15 cellular contexts compared by ENCODE assay signal in the genomic region with DNA sequence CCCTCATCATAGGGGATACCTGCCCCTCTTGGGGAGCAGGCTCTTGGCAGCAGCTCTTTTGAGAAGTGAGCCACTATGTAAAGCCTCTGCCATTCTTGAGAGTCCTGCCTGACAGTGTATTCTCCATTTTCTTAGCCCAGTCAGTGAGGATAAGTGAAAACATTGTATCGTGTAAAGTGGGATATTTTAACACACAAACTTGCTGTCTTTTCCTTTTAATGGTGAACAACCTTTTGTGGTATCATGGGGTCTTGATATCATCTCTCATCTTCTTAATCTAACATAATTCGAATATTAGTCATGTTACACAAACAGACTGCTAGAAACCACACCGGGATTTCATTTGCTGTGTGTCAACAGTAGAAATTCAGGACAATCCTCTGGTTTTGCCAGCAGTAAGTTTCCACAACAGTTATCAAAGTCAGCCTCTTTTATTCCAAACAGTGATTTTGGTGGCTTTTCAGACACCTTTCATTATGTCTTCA.
A peak's percentile ranks its signal among the peaks of the same experiment; 100 is the strongest.
DNase-seq lines count a peak whose midpoint lies in the region; ATAC-seq and TF ChIP-seq lines count a peak whose summit lies in the region.
"Had no signal": no experiment of that assay in that cellular context is flagged by ENCODE, and none has a peak within 500 bp of the region (broad histone marks: within the 10 kb centered on the region; RNA-seq: fewer than 3 reads in every experiment).

No MANE protein-coding gene starts in this region.

- H3K4me1 ChIP-seq in vagina: no peaks in the 10 kb centered on the region
- H3K4me1 ChIP-seq: gastroesophageal sphincter had no signal

- H3K27ac Mint-ChIP-seq in activated naive CD4-positive, alpha-beta T cell treated with anti-CD3 and anti-CD28 coated beads, Interleukin-2, amount 50 U/mL, for 24 hours: peak overlapping the region; percentile 64
- H3K27ac Mint-ChIP-seq in T-helper 17 cell: peak overlapping the region; percentile 49

- ATAC-seq in T-helper 17 cell (no peak), GM18868 (IDR thresholded peaks at IDR 0.05; ENCODE audit: unreplicated experiment) (no peak)
- ATAC-seq: gastroesophageal sphincter, left lobe of liver had no signal

- peaks cover 20% of the 10 kb centered on the region for H3K4me1 Mint-ChIP-seq in activated naive CD4-positive, alpha-beta T cell treated with anti-CD3 and anti-CD28 coated beads, Interleukin-2, amount 50 U/mL, for 24 hours
- H3K4me1 Mint-ChIP-seq in T-helper 17 cell: peaks cover 11% of the 10 kb centered on the region

- no peaks in the 10 kb centered on the region for H3K36me3 ChIP-seq in vagina
- H3K36me3 ChIP-seq: gastroesophageal sphincter had no signal

- no peak for TF ChIP-seq POLR2A in vagina (IDR thresholded peaks at IDR 0.05)

- H3K27me3 Mint-ChIP-seq in activated naive CD4-positive, alpha-beta T cell treated with anti-CD3 and anti-CD28 coated beads, Interleukin-2, amount 50 U/mL, for 24 hours: no peaks in the 10 kb centered on the region
- H3K27me3 Mint-ChIP-seq in T-helper 17 cell: no peaks in the 10 kb centered on the region

- no peaks in the 10 kb centered on the region for H3K9me3 Mint-ChIP-seq in activated naive CD4-positive, alpha-beta T cell treated with anti-CD3 and anti-CD28 coated beads, Interleukin-2, amount 50 U/mL, for 24 hours

- no peaks in the 10 kb centered on the region for H3K27me3 ChIP-seq in vagina
- H3K27me3 ChIP-seq: gastroesophageal sphincter had no signal

- no peaks in the 10 kb centered on the region for H3K9me3 ChIP-seq in T-helper 17 cell (ENCODE audit: control insufficient read depth, low read length, poor library complexity, severe bottlenecking)
- no peaks in the 10 kb centered on the region for H3K9me3 ChIP-seq in vagina
- H3K9me3 ChIP-seq: gastroesophageal sphincter had no signal

- H3K27ac ChIP-seq in temporal lobe (ENCODE audit: low read depth, low read length): peak overlapping the region; percentile 62
- no peak overlapping the region for H3K27ac ChIP-seq in vagina
- H3K27ac ChIP-seq: gastroesophageal sphincter had no signal

- intact Hi-C loops in vagina (cut with DNase I): no loop called here

- TF ChIP-seq CTCF in fibroblast of pulmonary artery (IDR thresholded peaks at IDR 0.05; ENCODE audit: low read length, missing control alignments): no peak
- no peak for TF ChIP-seq CTCF in vagina (IDR thresholded peaks at IDR 0.05)

- no peak for DNase-seq in activated naive CD4-positive, alpha-beta T cell (lab: John Stamatoyannopoulos, UW)
- DNase-seq in T-helper 17 cell (no peak), fibroblast of pulmonary artery (ENCODE audit: low read depth) (peak; percentile 42), vagina (ENCODE audit: extremely low spot score in 2 of 2) (no peak), RKO (ENCODE audit: low spot score) (no peak)
- DNase-seq: activated CD8-positive, alpha-beta memory T cell treated with anti-CD3 and anti-CD28 coated beads, Interleukin-2, amount 50 U/mL, for 4 hours; NCI-H2029 treated with DMSO at 0.1 percent for 48 hours; nucleus accumbens; stimulated activated CD4-positive, alpha-beta T cell treated with anti-CD3 and anti-CD28 coated beads, Interleukin-1b, Interleukin-23, amount 100 ng/mL, for 48 hours; stimulated activated naive CD4-positive, alpha-beta T cell treated with Interleukin-2 at 50 U/mL for 16 hours had no signal

- no peak overlapping the region for H3K4me3 Mint-ChIP-seq in activated naive CD4-positive, alpha-beta T cell treated with anti-CD3 and anti-CD28 coated beads, Interleukin-2, amount 50 U/mL, for 24 hours
- no peak overlapping the region for H3K4me3 Mint-ChIP-seq in T-helper 17 cell

- H3K4me3 ChIP-seq in fibroblast of pulmonary artery (replicated peaks; ENCODE audit: low read depth, low read length) (no peak overlapping the region), vagina (no peak overlapping the region)
- H3K4me3 ChIP-seq: gastroesophageal sphincter had no signal

- H3K36me3 Mint-ChIP-seq in activated naive CD4-positive, alpha-beta T cell treated with anti-CD3 and anti-CD28 coated beads, Interleukin-2, amount 50 U/mL, for 24 hours: peaks cover 4% of the 10 kb centered on the region
- no peaks in the 10 kb centered on the region for H3K36me3 Mint-ChIP-seq in T-helper 17 cell (ENCODE audit: low read depth)
